Comparison of ENCODE assay signal across 9 cellular contexts in genomic region chr10:93813507-93814465, GRCh38. TPM values are rescaled to one million over a fixed set of nuclear protein-coding genes. Genes with fewer than 3 reads are reported as not detected.
DNase-seq lines count a peak whose midpoint lies in the region; ATAC-seq, FAIRE-seq and TF ChIP-seq lines count a peak whose summit lies in the region.
"Had no signal": no experiment of that assay in that cellular context is flagged by ENCODE, and none has a peak within 500 bp of the region (broad histone marks: within the 10 kb centered on the region; RNA-seq: fewer than 3 reads in every experiment).

No MANE protein-coding gene starts in this region.

- DNase-seq in activated T-cell treated with anti-CD3 and anti-CD28 coated beads for 1 hour (ENCODE audit: low read depth) (peak; percentile 6), activated T-cell treated with anti-CD3 and anti-CD28 coated beads for 4 hours (no peak), HT1080 (ENCODE audit: low read depth) (peak; percentile 49), T-helper 17 cell (peak in 2 of 3 donors; percentile 14 to 19), breast epithelium (ENCODE audit: low spot score in 2 of 2) (peak in 1 of 2 donors; percentile 19), kidney tubule cell (ENCODE audit: low spot score) (peak; percentile 67), GM12892 (ENCODE audit: insufficient read length) (no peak)
- peak; percentile 5 for DNase-seq in stimulated activated CD8-positive, alpha-beta memory T cell treated with anti-CD3 and anti-CD28 coated beads, Interleukin-12 subunit alpha, Interleukin-12 subunit beta, amount 100 ng/mL, for 24 hours (ENCODE audit: extremely low read depth)

- intact Hi-C loops in breast epithelium (cut with DNase I; ENCODE audit: low total_unique reads), result no loop called here

- peaks cover 71% of the 10 kb centered on the region for H3K27me3 Mint-ChIP-seq in T-helper 17 cell

- no peaks in the 10 kb centered on the region for H3K27me3 ChIP-seq in breast epithelium

- TF ChIP-seq POLR2A in breast epithelium (IDR thresholded peaks at IDR 0.05) (no peak), GM12892 (IDR thresholded peaks at IDR 0.05; ENCODE audit: low read depth, low read length) (no peak)

- no peaks in the 10 kb centered on the region for H3K36me3 ChIP-seq in breast epithelium

- peak; percentile 19 to 45 (median 20) for TF ChIP-seq CTCF in breast epithelium (IDR thresholded peaks at IDR 0.05)

- H3K4me1 ChIP-seq in breast epithelium, result no peaks in the 10 kb centered on the region

- no peak overlapping the region for H3K4me3 Mint-ChIP-seq in T-helper 17 cell

- H3K27ac Mint-ChIP-seq in T-helper 17 cell, result no peak overlapping the region

- peaks cover 3% of the 10 kb centered on the region for H3K36me3 Mint-ChIP-seq in T-helper 17 cell (ENCODE audit: low read depth)

- H3K4me3 ChIP-seq in breast epithelium, result no peak overlapping the region

- no peak overlapping the region for H3K27ac ChIP-seq in breast epithelium

- peaks cover 2% of the 10 kb centered on the region for H3K4me1 Mint-ChIP-seq in T-helper 17 cell

- peak; percentile 67 for ATAC-seq in T-helper 17 cell

- H3K9me3 ChIP-seq in T-helper 17 cell (ENCODE audit: control insufficient read depth, low read length, poor library complexity, severe bottlenecking), result no peaks in the 10 kb centered on the region
- no peaks in the 10 kb centered on the region for H3K9me3 ChIP-seq in breast epithelium

- FAIRE-seq in GM12892 (lab: Jason Lieb, UNC), result no peak
- FAIRE-seq: frontal cortex had no signal

RNA-seq across cellular contexts. Expression of gene LGI1, which starts 56.0 kb away (rescaled TPM):
- 0.02 TPM in 1 of 2 replicates, not detected in the other for total RNA-seq in HT1080 (2014; rRNA removed; shearing (Covaris generic))
- polyA plus RNA-seq in HT1080 (2015; cell fraction: cytosol; rRNA removed), result not detected in 2 replicates
- not detected in 2 replicates for polyA plus RNA-seq in HT1080 (2015; cell fraction: nucleus; rRNA removed)
- total RNA-seq in T-helper 17 cell (not detected), breast epithelium (under 1 TPM in 2 of 3 donors, not detected in 1; 0.15 to 0.48 TPM)
- polyA plus RNA-seq in GM12892 (2012; ENCODE audit: missing spikeins), result not detected

Comparison
In these comparisons a context has a peak if more than half of its experiments do, and no peak if none do; other contexts are left out.
1. DNase-seq: peak in activated T-cell treated with anti-CD3 and anti-CD28 coated beads for 1 hour (single experiment), HT1080 (single experiment), T-helper 17 cell (2 of 3), kidney tubule cell (single experiment) and stimulated activated CD8-positive, alpha-beta memory T cell treated with anti-CD3 and anti-CD28 coated beads, Interleukin-12 subunit alpha, Interleukin-12 subunit beta, amount 100 ng/mL, for 24 hours (single experiment); none in activated T-cell treated with anti-CD3 and anti-CD28 coated beads for 4 hours (single experiment) and GM12892 (single experiment).